11 cellular contexts compared by ENCODE assay signal in genomic region chrY:19077698-19078113, GRCh38.
A peak's percentile ranks its signal among the peaks of the same experiment; 100 is the strongest.
DNase-seq lines count a peak whose midpoint lies in the region; ATAC-seq, FAIRE-seq and TF ChIP-seq lines count a peak whose summit lies in the region.
"Had no signal": no experiment of that assay in that cellular context is flagged by ENCODE, and none has a peak within 500 bp of the region (broad histone marks: within the 10 kb centered on the region; RNA-seq: fewer than 3 reads in every experiment).

No MANE protein-coding gene starts in this region.

- H3K4me3 ChIP-seq in heart left ventricle: peak overlapping the region in 7 of 12 donors; percentile 64 to 86 (median 76)
- H3K4me3 ChIP-seq: GM12878 had no signal

- peaks cover 8% of the 10 kb centered on the region for H3K4me1 Mint-ChIP-seq in activated CD8-positive, alpha-beta T cell treated with anti-CD3 and anti-CD28 coated beads, Interleukin-2, amount 10 ng/mL, durations not matched to agents 7 days and 5 days (ENCODE audit: low read depth)

- no peak for FAIRE-seq in GM19239 (lab: Jason Lieb, UNC)
- FAIRE-seq: GM12878 had no signal

- H3K27ac Mint-ChIP-seq in activated CD8-positive, alpha-beta T cell treated with anti-CD3 and anti-CD28 coated beads, Interleukin-2, amount 10 ng/mL, durations not matched to agents 7 days and 5 days: peak overlapping the region; percentile 90

- peak in 1 of 12 donors; percentile 17 for TF ChIP-seq CTCF in heart left ventricle (IDR thresholded peaks at IDR 0.05)

- intact Hi-C loops in heart left ventricle (cut with DNase I): loop anchor here in 1 of 10 donors (10.0 kb wide), 1 partner anchor 63 kb away; no protein-coding TSS in a partner anchor

- H3K9me3 ChIP-seq in heart left ventricle: no peaks in the 10 kb centered on the region

- peak; percentile 44 for ATAC-seq in activated CD8-positive, alpha-beta T cell treated with anti-CD3 and anti-CD28 coated beads, Interleukin-2, amount 10 ng/mL, durations not matched to agents 7 days and 5 days
- peak in 2 of 4 donors; percentile 23 to 42 for ATAC-seq in heart left ventricle
- ATAC-seq: GM12878 had no signal

- peak overlapping the region in 7 of 12 donors; percentile 40 to 89 (median 83) for H3K27ac ChIP-seq in heart left ventricle
- H3K27ac ChIP-seq: 22Rv1 had no signal

- POLR2A ChIA-PET in activated CD8-positive, alpha-beta T cell treated with anti-CD3 and anti-CD28 coated beads, Interleukin-2, amount 10 ng/mL, durations not matched to agents 7 days and 5 days (lab: Charles Lee): interaction anchor here (1.4 kb wide), 1 partner anchor 54 kb away, joined by 4 read pairs; no protein-coding TSS in a partner anchor

- CTCF ChIA-PET in activated CD8-positive, alpha-beta T cell treated with anti-CD3 and anti-CD28 coated beads, Interleukin-2, amount 10 ng/mL, durations not matched to agents 7 days and 5 days (lab: Charles Lee): no interaction called here

- TF ChIP-seq POLR2A in heart left ventricle (IDR thresholded peaks at IDR 0.05): no peak

- no peaks in the 10 kb centered on the region for H3K36me3 Mint-ChIP-seq in activated CD8-positive, alpha-beta T cell treated with anti-CD3 and anti-CD28 coated beads, Interleukin-2, amount 10 ng/mL, durations not matched to agents 7 days and 5 days (ENCODE audit: low read depth)

- no peaks in the 10 kb centered on the region for H3K36me3 ChIP-seq in heart left ventricle

- H3K27me3 ChIP-seq in heart left ventricle: no peaks in the 10 kb centered on the region

- H3K9me3 Mint-ChIP-seq in activated CD8-positive, alpha-beta T cell treated with anti-CD3 and anti-CD28 coated beads, Interleukin-2, amount 10 ng/mL, durations not matched to agents 7 days and 5 days (ENCODE audit: insufficient read depth): no peaks in the 10 kb centered on the region

- no peaks in the 10 kb centered on the region for H3K27me3 Mint-ChIP-seq in activated CD8-positive, alpha-beta T cell treated with anti-CD3 and anti-CD28 coated beads, Interleukin-2, amount 10 ng/mL, durations not matched to agents 7 days and 5 days (ENCODE audit: low read depth)

- 3 to 4% methylated on average over 37 of the region's 37 CpGs; no CpG with 5 or more reads in 2 of the 4 donors for WGBS in heart left ventricle, 4 donors

- peaks cover 0 to 5% (median 0%) of the 10 kb centered on the region in 12 donors for H3K4me1 ChIP-seq in heart left ventricle

- H3K4me3 Mint-ChIP-seq in activated CD8-positive, alpha-beta T cell treated with anti-CD3 and anti-CD28 coated beads, Interleukin-2, amount 10 ng/mL, durations not matched to agents 7 days and 5 days: peak overlapping the region; percentile 89

- DNase-seq in DMS79 treated with DMSO at 0.1 percent for 48 hours (lab: John Stamatoyannopoulos, UW): peak; percentile 1
- DNase-seq in DMS79 (lab: John Stamatoyannopoulos, UW): no peak
- DNase-seq in activated CD8-positive, alpha-beta T cell treated with anti-CD3 and anti-CD28 coated beads, Interleukin-2, amount 10 ng/mL, durations not matched to agents 7 days and 5 days: peak; percentile 32
- peak in 3 of 5 donors; percentile 10 to 65 (median 32) for DNase-seq in heart left ventricle
- DNase-seq in stimulated activated CD4-positive, alpha-beta T cell treated with anti-CD3 and anti-CD28 coated beads, Interleukin-4, amount 100 ng/mL, for 24 hours: peak; percentile 3
- no peak for DNase-seq in GM19239 (ENCODE audit: insufficient read length, low spot score)
- DNase-seq in hepatic stellate cell (ENCODE audit: low spot score): no peak
- no peak for DNase-seq in NCI-H2029 (lab: John Stamatoyannopoulos, UW)
- DNase-seq: SHP77 treated with DMSO at 0.1 percent for 48 hours had no signal

Comparison
In these comparisons a context has a peak if more than half of its experiments do, and no peak if none do; other contexts are left out.
1. DNase-seq: peak in DMS79 treated with DMSO at 0.1 percent for 48 hours (single experiment), activated CD8-positive, alpha-beta T cell treated with anti-CD3 and anti-CD28 coated beads, Interleukin-2, amount 10 ng/mL, durations not matched to agents 7 days and 5 days (single experiment), heart left ventricle (3 of 5) and stimulated activated CD4-positive, alpha-beta T cell treated with anti-CD3 and anti-CD28 coated beads, Interleukin-4, amount 100 ng/mL, for 24 hours (single experiment); none in DMS79 (single experiment), GM19239 (single experiment), hepatic stellate cell (single experiment) and NCI-H2029 (single experiment).